ENCODE assay signal across 21 cellular contexts in genomic region chr14:77088645-77089044, GRCh38. TPM values are rescaled to one million over a fixed set of nuclear protein-coding genes. Genes with fewer than 3 reads are reported as not detected.
DNase-seq lines count a peak whose midpoint lies in the region; ATAC-seq and TF ChIP-seq lines count a peak whose summit lies in the region.
"Had no signal": no experiment of that assay in that cellular context is flagged by ENCODE, and none has a peak within 500 bp of the region (broad histone marks: within the 10 kb centered on the region; RNA-seq: fewer than 3 reads in every experiment).

No MANE protein-coding gene starts in this region.

- peaks cover 25% of the 10 kb centered on the region for H3K4me1 ChIP-seq in hepatocyte (ENCODE audit: insufficient read depth)
- H3K4me1 ChIP-seq in osteoblast (ENCODE audit: insufficient read depth, low read length) = no peaks in the 10 kb centered on the region
- H3K4me1 ChIP-seq: uterus had no signal

- H3K27ac ChIP-seq in C4-2B (peak overlapping the region; percentile 74), hepatocyte (peak overlapping the region; percentile 89), osteoblast (ENCODE audit: low read depth, low read length) (no peak overlapping the region)
- H3K27ac ChIP-seq in CD4-positive, alpha-beta T cell (ENCODE audit: low read depth, low read length) = no peak overlapping the region
- H3K27ac ChIP-seq: cardiac muscle cell, heart right ventricle, spleen, uterus had no signal

- no peak for ATAC-seq in HG02588 (IDR thresholded peaks at IDR 0.05; ENCODE audit: unreplicated experiment)
- no peak for ATAC-seq in CD4-positive, alpha-beta T cell (ENCODE audit: poor library complexity)
- ATAC-seq: activated CD8-positive, alpha-beta T cell treated with anti-CD3 and anti-CD28 coated beads for 36 hours; activated T-cell treated with anti-CD3 and anti-CD28 coated beads, Interleukin-2, amount 50 U/mL, for 72 hours; heart right ventricle; stimulated activated effector memory CD8-positive, alpha-beta T cell treated with anti-CD3 and anti-CD28 coated beads, Interleukin-12 subunit alpha, Interleukin-12 subunit beta, amount 100 ng/mL, for 72 hours had no signal

- H3K4me3 ChIP-seq in hepatocyte (no peak overlapping the region), osteoblast (ENCODE audit: insufficient read depth, low read length) (no peak overlapping the region)
- H3K4me3 ChIP-seq: cardiac muscle cell, heart right ventricle, spleen, uterus had no signal

- WGBS in hepatocyte (ENCODE audit: low lambda C conversion rate, missing lambda C conversion rate) = 55% methylated on average over 2 of the region's 2 CpGs

- H3K79me2 ChIP-seq in hepatocyte = no peaks in the 10 kb centered on the region
- H3K79me2 ChIP-seq in osteoblast (ENCODE audit: insufficient read depth, low read length) = no peaks in the 10 kb centered on the region

- CTCF ChIA-PET in activated CD4-positive, alpha-beta T cell treated with anti-CD3 and anti-CD28 coated beads, Interleukin-2, amount 10 ng/mL, durations not matched to agents 7 days and 5 days (lab: Charles Lee) = interaction anchor here (0.9 to 1.3 kb wide), 2 partner anchors 16 to 18 kb away, joined by 4 to 7 read pairs; no protein-coding TSS in a partner anchor
- CTCF ChIA-PET in CD4-positive, alpha-beta T cell (lab: Charles Lee) = no interaction called here

- TF ChIP-seq CTCF in C4-2B (conservative IDR thresholded peaks at IDR 0.05) = no peak
- TF ChIP-seq CTCF in hepatocyte (IDR thresholded peaks at IDR 0.05; ENCODE audit: poor library complexity) = no peak
- TF ChIP-seq CTCF in osteoblast (IDR thresholded peaks at IDR 0.05; ENCODE audit: extremely low read depth, low read depth, low read length) = no peak
- no peak for TF ChIP-seq CTCF in CD4-positive, alpha-beta T cell (IDR thresholded peaks at IDR 0.05)

- H2AFZ ChIP-seq in hepatocyte = no peak overlapping the region
- H2AFZ ChIP-seq in osteoblast (ENCODE audit: low read length) = no peak overlapping the region

- H3K27me3 ChIP-seq in hepatocyte = no peaks in the 10 kb centered on the region
- H3K27me3 ChIP-seq in osteoblast (ENCODE audit: insufficient read depth, low read length) = no peaks in the 10 kb centered on the region
- no peaks in the 10 kb centered on the region for H3K27me3 ChIP-seq in CD4-positive, alpha-beta T cell (ENCODE audit: control insufficient read depth, insufficient read depth, low read length)
- H3K27me3 ChIP-seq: cardiac muscle cell, heart right ventricle, spleen, uterus had no signal

- intact Hi-C loops in CD4-positive, alpha-beta T cell (cut with DNase I, micrococcal nuclease) = no loop called here

- POLR2A ChIA-PET in activated CD4-positive, alpha-beta T cell treated with anti-CD3 and anti-CD28 coated beads, Interleukin-2, amount 10 ng/mL, durations not matched to agents 7 days and 5 days (lab: Charles Lee) = no interaction called here
- POLR2A ChIA-PET in CD4-positive, alpha-beta T cell (lab: Charles Lee) = no interaction called here

- DNase-seq in NCI-H69 (lab: John Stamatoyannopoulos, UW) (peak; percentile 39), hepatocyte (ENCODE audit: low spot score) (no peak), osteoblast (ENCODE audit: insufficient read length, low spot score, missing footprints) (peak; percentile 9), HuH-7.5 (ENCODE audit: low spot score) (no peak)
- no peak for DNase-seq in activated CD4-positive, alpha-beta T cell treated with anti-CD3 and anti-CD28 coated beads, Interleukin-2, amount 10 ng/mL, durations not matched to agents 7 days and 5 days
- no peak for DNase-seq in CD4-positive, alpha-beta T cell
- DNase-seq: activated CD8-positive, alpha-beta T cell treated with anti-CD3 and anti-CD28 coated beads for 36 hours; activated T-cell treated with anti-CD3 and anti-CD28 coated beads, Interleukin-2, amount 50 U/mL, for 72 hours; CD8-positive, alpha-beta memory T cell; GDM1; heart right ventricle; IMR-90; kidney glomerular epithelial cell; posterior cingulate gyrus; spleen; uterus had no signal

- H3K9me2 ChIP-seq in hepatocyte (replicated peaks; ENCODE audit: insufficient read depth) = no peaks in the 10 kb centered on the region

- H3K36me3 Mint-ChIP-seq in activated CD4-positive, alpha-beta T cell treated with anti-CD3 and anti-CD28 coated beads, Interleukin-2, amount 10 ng/mL, durations not matched to agents 7 days and 5 days (ENCODE audit: low read depth) = peaks cover 5% of the 10 kb centered on the region
- no peaks in the 10 kb centered on the region for H3K36me3 Mint-ChIP-seq in CD4-positive, alpha-beta T cell (ENCODE audit: low read depth)
- H3K36me3 Mint-ChIP-seq: stimulated activated effector memory CD8-positive, alpha-beta T cell treated with anti-CD3 and anti-CD28 coated beads, Interleukin-12 subunit alpha, Interleukin-12 subunit beta, amount 100 ng/mL, for 72 hours had no signal

- H3K4me3 Mint-ChIP-seq in activated CD4-positive, alpha-beta T cell treated with anti-CD3 and anti-CD28 coated beads, Interleukin-2, amount 10 ng/mL, durations not matched to agents 7 days and 5 days = no peak overlapping the region
- no peak overlapping the region for H3K4me3 Mint-ChIP-seq in CD4-positive, alpha-beta T cell
- H3K4me3 Mint-ChIP-seq: activated CD8-positive, alpha-beta T cell treated with anti-CD3 and anti-CD28 coated beads for 36 hours; activated T-cell treated with anti-CD3 and anti-CD28 coated beads, Interleukin-2, amount 50 U/mL, for 72 hours; CD8-positive, alpha-beta memory T cell; stimulated activated effector memory CD8-positive, alpha-beta T cell treated with anti-CD3 and anti-CD28 coated beads, Interleukin-12 subunit alpha, Interleukin-12 subunit beta, amount 100 ng/mL, for 72 hours had no signal

- H4K20me1 ChIP-seq in hepatocyte (ENCODE audit: insufficient read depth, poor library complexity, severe bottlenecking) = no peaks in the 10 kb centered on the region
- no peaks in the 10 kb centered on the region for H4K20me1 ChIP-seq in osteoblast (ENCODE audit: insufficient read depth, low read length)

- peaks cover 13% of the 10 kb centered on the region for H3K9me3 Mint-ChIP-seq in activated CD4-positive, alpha-beta T cell treated with anti-CD3 and anti-CD28 coated beads, Interleukin-2, amount 10 ng/mL, durations not matched to agents 7 days and 5 days
- H3K9me3 Mint-ChIP-seq in CD4-positive, alpha-beta T cell = peaks cover 4% of the 10 kb centered on the region

- H3K36me3 ChIP-seq in hepatocyte (replicated peaks; ENCODE audit: insufficient read depth, low read depth) (no peaks in the 10 kb centered on the region), osteoblast (ENCODE audit: insufficient read depth, low read length) (no peaks in the 10 kb centered on the region)
- H3K36me3 ChIP-seq: cardiac muscle cell, heart right ventricle, spleen, uterus had no signal

- no peak overlapping the region for H3K27ac Mint-ChIP-seq in activated CD4-positive, alpha-beta T cell treated with anti-CD3 and anti-CD28 coated beads, Interleukin-2, amount 10 ng/mL, durations not matched to agents 7 days and 5 days
- H3K27ac Mint-ChIP-seq in CD4-positive, alpha-beta T cell = no peak overlapping the region
- H3K27ac Mint-ChIP-seq: activated CD8-positive, alpha-beta T cell treated with anti-CD3 and anti-CD28 coated beads for 36 hours; activated T-cell treated with anti-CD3 and anti-CD28 coated beads, Interleukin-2, amount 50 U/mL, for 72 hours; CD8-positive, alpha-beta memory T cell; stimulated activated effector memory CD8-positive, alpha-beta T cell treated with anti-CD3 and anti-CD28 coated beads, Interleukin-12 subunit alpha, Interleukin-12 subunit beta, amount 100 ng/mL, for 72 hours had no signal

- peaks cover 14% of the 10 kb centered on the region for H3K4me1 Mint-ChIP-seq in activated CD4-positive, alpha-beta T cell treated with anti-CD3 and anti-CD28 coated beads, Interleukin-2, amount 10 ng/mL, durations not matched to agents 7 days and 5 days
- H3K4me1 Mint-ChIP-seq in CD4-positive, alpha-beta T cell (ENCODE audit: low read depth) = peaks cover 19% of the 10 kb centered on the region
- H3K4me1 Mint-ChIP-seq: stimulated activated effector memory CD8-positive, alpha-beta T cell treated with anti-CD3 and anti-CD28 coated beads, Interleukin-12 subunit alpha, Interleukin-12 subunit beta, amount 100 ng/mL, for 72 hours had no signal

- peaks cover 6% of the 10 kb centered on the region for H3K27me3 Mint-ChIP-seq in activated CD4-positive, alpha-beta T cell treated with anti-CD3 and anti-CD28 coated beads, Interleukin-2, amount 10 ng/mL, durations not matched to agents 7 days and 5 days
- no peaks in the 10 kb centered on the region for H3K27me3 Mint-ChIP-seq in CD4-positive, alpha-beta T cell
- H3K27me3 Mint-ChIP-seq: activated CD8-positive, alpha-beta T cell treated with anti-CD3 and anti-CD28 coated beads for 36 hours had no signal

- H3K9me3 ChIP-seq in hepatocyte (ENCODE audit: low read depth) (peaks cover 4% of the 10 kb centered on the region), osteoblast (ENCODE audit: low read depth, low read length) (peaks cover 2% of the 10 kb centered on the region)
- peaks cover 10% of the 10 kb centered on the region for H3K9me3 ChIP-seq in CD4-positive, alpha-beta T cell (ENCODE audit: control insufficient read depth, low read length)
- H3K9me3 ChIP-seq: uterus had no signal

- H3K4me2 ChIP-seq in hepatocyte (peak overlapping the region; percentile 25), osteoblast (ENCODE audit: insufficient read depth, low read length) (no peak overlapping the region)

RNA-seq across cellular contexts. Expression of gene CIPC, which starts 9.4 kb away (rescaled TPM):
- total RNA-seq in hepatocyte = 25.6 and 29.6 TPM in 2 replicates
- polyA plus RNA-seq in hepatocyte = 9.6 and 10.5 TPM in 2 replicates
- total RNA-seq in osteoblast = 15.9 and 16.6 TPM in 2 replicates
- total RNA-seq in activated CD4-positive, alpha-beta T cell treated with anti-CD3 and anti-CD28 coated beads, Interleukin-2, amount 10 ng/mL, durations not matched to agents 7 days and 5 days = 10 to 100 TPM; 14.4 to 15.1 TPM
- 10 to 100 TPM in 1 of 2 experiments, 1 to 10 TPM in 1; 8.2 to 10.7 TPM for total RNA-seq in CD4-positive, alpha-beta T cell

RNA-seq across cellular contexts. Expression of gene ZDHHC22, which starts 52.9 kb away (rescaled TPM):
- total RNA-seq in hepatocyte = 0.04 TPM in 1 of 2 replicates, not detected in the other
- polyA plus RNA-seq in hepatocyte = not detected in 2 replicates
- not detected in 2 replicates for total RNA-seq in osteoblast
- not detected for total RNA-seq in activated CD4-positive, alpha-beta T cell treated with anti-CD3 and anti-CD28 coated beads, Interleukin-2, amount 10 ng/mL, durations not matched to agents 7 days and 5 days
- not detected for total RNA-seq in CD4-positive, alpha-beta T cell
- total RNA-seq: activated CD8-positive, alpha-beta T cell treated with anti-CD3 and anti-CD28 coated beads for 36 hours; activated T-cell treated with anti-CD3 and anti-CD28 coated beads, Interleukin-2, amount 50 U/mL, for 72 hours; CD8-positive, alpha-beta memory T cell; IMR-90; RPMI7951; spleen; uterus had no signal
- polyA plus RNA-seq: cardiac muscle cell; CD8-positive, alpha-beta memory T cell; heart right ventricle; IMR-90 had no signal

Comparison
In these comparisons a context has a peak if more than half of its experiments do, and no peak if none do; other contexts are left out.
1. H3K27ac ChIP-seq: peak in C4-2B (single experiment) and hepatocyte (single experiment); none in osteoblast (single experiment) and CD4-positive, alpha-beta T cell (single experiment).
2. DNase-seq: peak in NCI-H69 (single experiment) and osteoblast (single experiment); none in hepatocyte (single experiment), activated CD4-positive, alpha-beta T cell treated with anti-CD3 and anti-CD28 coated beads, Interleukin-2, amount 10 ng/mL, durations not matched to agents 7 days and 5 days (single experiment), HuH-7.5 (single experiment) and CD4-positive, alpha-beta T cell (0 of 10).